ENCODE assay signal across 17 cellular contexts in the genomic region with DNA sequence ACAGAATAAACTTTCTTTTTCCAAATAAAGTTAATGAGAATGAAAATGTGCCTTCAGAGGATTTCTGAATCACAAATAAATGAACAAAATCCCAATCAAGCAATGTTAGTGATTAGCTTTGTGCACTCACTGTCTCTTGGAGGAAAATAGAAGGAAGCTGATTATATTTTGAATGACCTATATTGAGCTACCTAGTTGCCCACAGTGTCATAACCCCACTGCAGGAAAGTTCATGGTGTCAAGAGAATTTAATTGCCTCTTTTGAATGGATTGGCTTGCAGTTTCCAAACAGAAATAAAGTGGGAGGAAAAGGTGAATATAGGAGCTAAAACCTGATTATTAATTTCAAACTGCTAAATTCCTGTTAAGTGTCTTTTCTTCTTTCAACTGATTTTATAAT.
DNase-seq lines count a peak whose midpoint lies in the region; ATAC-seq and TF ChIP-seq lines count a peak whose summit lies in the region.
"Had no signal": no experiment of that assay in that cellular context is flagged by ENCODE, and none has a peak within 500 bp of the region (broad histone marks: within the 10 kb centered on the region; RNA-seq: fewer than 3 reads in every experiment).

No MANE protein-coding gene starts in this region.

- TF ChIP-seq CTCF in heart right ventricle (IDR thresholded peaks at IDR 0.05) (no peak), right atrium auricular region (IDR thresholded peaks at IDR 0.05) (no peak)

- H3K9me3 ChIP-seq in heart right ventricle: peaks cover 0 to 18% (median 0%) of the 10 kb centered on the region in 11 donors
- no peaks in the 10 kb centered on the region for H3K9me3 ChIP-seq in right atrium auricular region
- H3K9me3 ChIP-seq: BLaER1, Caco-2, HAP-1 had no signal

- H3K36me3 ChIP-seq in heart right ventricle: no peaks in the 10 kb centered on the region
- no peaks in the 10 kb centered on the region for H3K36me3 ChIP-seq in right atrium auricular region
- H3K36me3 ChIP-seq: BLaER1, HAP-1 had no signal

- ATAC-seq in Right ventricle myocardium superior (ENCODE audit: poor library complexity) (peak; percentile 63), Right ventricle myocardium inferior (no peak), heart right ventricle (no peak), left ventricle myocardium superior (peak; percentile 57), HG03025 (IDR thresholded peaks at IDR 0.05; ENCODE audit: low FRiP score, unreplicated experiment) (no peak)
- ATAC-seq: CD8-positive, alpha-beta T cell had no signal

- H3K4me1 ChIP-seq in heart right ventricle: peaks cover 0 to 19% (median 0%) of the 10 kb centered on the region in 9 donors
- peaks cover 0 to 6% of the 10 kb centered on the region in 2 donors for H3K4me1 ChIP-seq in right atrium auricular region
- H3K4me1 ChIP-seq: BLaER1, Caco-2, HAP-1 had no signal

- H3K27me3 ChIP-seq in heart right ventricle (no peaks in the 10 kb centered on the region), right atrium auricular region (no peaks in the 10 kb centered on the region)
- H3K27me3 ChIP-seq: BLaER1 had no signal

- no peak overlapping the region for H3K4me3 ChIP-seq in heart right ventricle
- H3K4me3 ChIP-seq in right atrium auricular region: no peak overlapping the region
- H3K4me3 ChIP-seq: BLaER1, HAP-1 had no signal

- peak overlapping the region in 6 of 10 donors; percentile 10 to 58 (median 24) for H3K27ac ChIP-seq in heart right ventricle
- peak overlapping the region in 1 of 2 donors; percentile 21 for H3K27ac ChIP-seq in right atrium auricular region
- H3K27ac ChIP-seq: 22Rv1, BLaER1, C4-2B had no signal

- intact Hi-C loops in Right ventricle myocardium superior (cut with DNase I): no loop called here
- intact Hi-C loops in Right ventricle myocardium inferior (cut with DNase I): no loop called here
- intact Hi-C loops in heart right ventricle (cut with DNase I): no loop called here
- intact Hi-C loops in left ventricle myocardium superior (cut with micrococcal nuclease): no loop called here

- no peak for DNase-seq in Right ventricle myocardium superior
- no peak for DNase-seq in Right ventricle myocardium inferior (ENCODE audit: missing footprints)
- DNase-seq in heart right ventricle: no peak
- no peak for DNase-seq in right atrium auricular region (ENCODE audit: low spot score)
- DNase-seq in left ventricle myocardium superior: no peak
- DNase-seq: Caco-2; CD4-positive, CD25-positive, alpha-beta regulatory T cell; CD8-positive, alpha-beta T cell; DMS153; DND-41; GOT3; HFFc6 had no signal

Comparison
In these comparisons a context has a peak if more than half of its experiments do, and no peak if none do; other contexts are left out.
1. ATAC-seq: peak in Right ventricle myocardium superior (single experiment) and left ventricle myocardium superior (single experiment); none in Right ventricle myocardium inferior (single experiment), heart right ventricle (0 of 8) and HG03025 (single experiment).